ENCODE assay signal across 1 cellular context in genomic region chr16:2267913-2268666, GRCh38.
TF ChIP-seq lines count a peak whose summit lies in the region.

Gene RNPS1, minus strand, starts transcription at chr16:2268126. Its CDS starts 3,483 bp downstream, at chr16:2264643.

TF ChIP-seq in HepG2, 621 proteins besides CTCF, POLR2A, EP300 and RAD21 (continued from another document and continues in another):
- no peak; the same call in 1 of the 2 replicates for TF ChIP-seq TIGD3 (CRISPR knock-in tag; IDR thresholded peaks at IDR 0.05; ENCODE audit: borderline replicate concordance)
- TF ChIP-seq CBX2 (IDR thresholded peaks at IDR 0.05; ENCODE audit: low read depth, low read length), result no peak
- TF ChIP-seq CBX2 (CRISPR knock-in tag; IDR thresholded peaks at IDR 0.05; ENCODE audit: low read depth), result no peak
- peak; percentile 95 for TF ChIP-seq ATF7 (IDR thresholded peaks at IDR 0.05)
- peak; percentile 95 for TF ChIP-seq ATF7 (CRISPR knock-in tag; IDR thresholded peaks at IDR 0.05)
- no peak for TF ChIP-seq ZNF232 (CRISPR knock-in tag; IDR thresholded peaks at IDR 0.05; ENCODE audit: borderline replicate concordance)
- TF ChIP-seq ZNF816 (CRISPR knock-in tag; IDR thresholded peaks at IDR 0.05; ENCODE audit: borderline replicate concordance), result peak; percentile 71; the same call in 1 of the 2 replicates
- TF ChIP-seq GABPB1 (CRISPR knock-in tag; IDR thresholded peaks at IDR 0.05), result peak; percentile 94
- peak; percentile 70 for TF ChIP-seq ZNF333 (CRISPR knock-in tag; IDR thresholded peaks at IDR 0.05; ENCODE audit: borderline replicate concordance)
- TF ChIP-seq ZNF704 (CRISPR knock-in tag; IDR thresholded peaks at IDR 0.05; ENCODE audit: borderline replicate concordance), result peak; percentile 68; the same call in 1 of the 2 replicates
- peak; percentile 65; the same call in 1 of the 2 replicates for TF ChIP-seq ZNF788 (CRISPR knock-in tag; IDR thresholded peaks at IDR 0.05; ENCODE audit: borderline replicate concordance)
- TF ChIP-seq RXRB (CRISPR knock-in tag; IDR thresholded peaks at IDR 0.05; ENCODE audit: borderline replicate concordance), result peak; percentile 62; the same call in 1 of the 2 replicates
- TF ChIP-seq FOXJ3 (CRISPR knock-in tag; IDR thresholded peaks at IDR 0.05; ENCODE audit: borderline replicate concordance), result no peak
- no peak for TF ChIP-seq ZNF101 (CRISPR knock-in tag; IDR thresholded peaks at IDR 0.05; ENCODE audit: borderline replicate concordance, low read depth)
- TF ChIP-seq MAFG (CRISPR knock-in tag; IDR thresholded peaks at IDR 0.05), result no peak
- 0 out of 2 replicates have a peak, but pooled peaks have one; percentile 59 for TF ChIP-seq ZNF343 (CRISPR knock-in tag; IDR thresholded peaks at IDR 0.05)
- TF ChIP-seq ATM (IDR thresholded peaks at IDR 0.05; ENCODE audit: borderline replicate concordance), result no peak
- peak; percentile 29; the same call in 1 of the 2 replicates for TF ChIP-seq GZF1 (CRISPR knock-in tag; IDR thresholded peaks at IDR 0.05)
- TF ChIP-seq ZNF30 (CRISPR knock-in tag; IDR thresholded peaks at IDR 0.05), result peak; percentile 90
- TF ChIP-seq ZSCAN9 (CRISPR knock-in tag; IDR thresholded peaks at IDR 0.05; ENCODE audit: borderline replicate concordance), result peak; percentile 63
- TF ChIP-seq ZNF235 (CRISPR knock-in tag; IDR thresholded peaks at IDR 0.05; ENCODE audit: borderline replicate concordance), result 0 out of 2 replicates have a peak, but pooled peaks have one; percentile 70
- TF ChIP-seq HIC2 (CRISPR knock-in tag; IDR thresholded peaks at IDR 0.05; ENCODE audit: low read depth), result 0 out of 2 replicates have a peak, but pooled peaks have one; percentile 7
- TF ChIP-seq TBP (CRISPR knock-in tag; IDR thresholded peaks at IDR 0.05), result no peak
- no peak for TF ChIP-seq ZNF577 (CRISPR knock-in tag; IDR thresholded peaks at IDR 0.05; ENCODE audit: borderline replicate concordance, low read depth)
- 0 out of 2 replicates have a peak, but pooled peaks have one; percentile 28 for TF ChIP-seq ZMYM2 (CRISPR knock-in tag; IDR thresholded peaks at IDR 0.05)
- TF ChIP-seq HNF4A (CRISPR knock-in tag; IDR thresholded peaks at IDR 0.05), result peak; percentile 43; the same call in 1 of the 2 replicates
- TF ChIP-seq NR3C1 (CRISPR knock-in tag; IDR thresholded peaks at IDR 0.05), result no peak
- TF ChIP-seq KDM1A (CRISPR knock-in tag; IDR thresholded peaks at IDR 0.05), result no peak
- no peak; the same call in none of the 2 replicates for TF ChIP-seq ZNF691 (CRISPR knock-in tag; IDR thresholded peaks at IDR 0.05; ENCODE audit: borderline replicate concordance, low read depth)
- TF ChIP-seq ZNF850 (CRISPR knock-in tag; conservative IDR thresholded peaks at IDR 0.05), result no peak
- TF ChIP-seq ZNF609 (CRISPR knock-in tag; IDR thresholded peaks at IDR 0.05; ENCODE audit: borderline replicate concordance), result peak; percentile 60; the same call in 1 of the 2 replicates
- TF ChIP-seq KAT7 (CRISPR knock-in tag; IDR thresholded peaks at IDR 0.05; ENCODE audit: borderline replicate concordance), result no peak
- TF ChIP-seq HIVEP1 (CRISPR knock-in tag; IDR thresholded peaks at IDR 0.05), result peak; percentile 72
- TF ChIP-seq KMT2B (CRISPR knock-in tag; IDR thresholded peaks at IDR 0.05), result peak; percentile 83
- no peak for TF ChIP-seq ZNF180 (CRISPR knock-in tag; IDR thresholded peaks at IDR 0.05; ENCODE audit: borderline replicate concordance, low read depth)
- no peak for TF ChIP-seq SYNCRIP (IDR thresholded peaks at IDR 0.05; ENCODE audit: insufficient read depth, low read depth, low read length)
- TF ChIP-seq NFKB2 (CRISPR knock-in tag; IDR thresholded peaks at IDR 0.05; ENCODE audit: borderline replicate concordance), result peak; percentile 57
- TF ChIP-seq MED8 (CRISPR knock-in tag; IDR thresholded peaks at IDR 0.05; ENCODE audit: insufficient replicate concordance), result peak; percentile 94
- peak; percentile 95 for TF ChIP-seq TOPORS (CRISPR knock-in tag; IDR thresholded peaks at IDR 0.05)
- no peak for TF ChIP-seq ZNF432 (CRISPR knock-in tag; IDR thresholded peaks at IDR 0.05; ENCODE audit: borderline replicate concordance)
- no peak for TF ChIP-seq MIER2 (CRISPR knock-in tag; IDR thresholded peaks at IDR 0.05)
- TF ChIP-seq ZNF513 (CRISPR knock-in tag; conservative IDR thresholded peaks at IDR 0.05), result no peak; the same call in 1 of the 2 replicates
- TF ChIP-seq POLR2G (IDR thresholded peaks at IDR 0.05; ENCODE audit: low read depth, low read length), result peak; percentile 98
- TF ChIP-seq KDM4B (CRISPR knock-in tag; IDR thresholded peaks at IDR 0.05), result peak; percentile 15; the same call in 1 of the 2 replicates
- TF ChIP-seq E2F1 (CRISPR knock-in tag; IDR thresholded peaks at IDR 0.05), result peak; percentile 99
- 0 out of 2 replicates have a peak, but pooled peaks have one; percentile 58 for TF ChIP-seq ZNF766 (CRISPR knock-in tag; IDR thresholded peaks at IDR 0.05; ENCODE audit: borderline replicate concordance)
- no peak for TF ChIP-seq HDAC6 (IDR thresholded peaks at IDR 0.05; ENCODE audit: low read depth, low read length)
- TF ChIP-seq NFE2L1 (CRISPR knock-in tag; IDR thresholded peaks at IDR 0.05; ENCODE audit: borderline replicate concordance), result no peak
- TF ChIP-seq HOXA7 (CRISPR knock-in tag; IDR thresholded peaks at IDR 0.05), result no peak
- no peak for TF ChIP-seq ZFP36L1 (CRISPR knock-in tag; IDR thresholded peaks at IDR 0.05)
- peak; percentile 73; the same call in 1 of the 2 replicates for TF ChIP-seq ZNF383 (CRISPR knock-in tag; IDR thresholded peaks at IDR 0.05; ENCODE audit: borderline replicate concordance)
- no peak for TF ChIP-seq KDM3A (CRISPR knock-in tag; IDR thresholded peaks at IDR 0.05; ENCODE audit: low read depth)
- no peak for TF ChIP-seq FOXA1 (IDR thresholded peaks at IDR 0.05)
- no peak for TF ChIP-seq FOXA1 (CRISPR knock-in tag; IDR thresholded peaks at IDR 0.05)
- TF ChIP-seq SIN3A (IDR thresholded peaks at IDR 0.05; ENCODE audit: borderline replicate concordance, low read depth, low read length), result 0 out of 2 replicates have a peak, but pooled peaks have one; percentile 79
- TF ChIP-seq RELA (CRISPR knock-in tag; IDR thresholded peaks at IDR 0.05), result 0 out of 2 replicates have a peak, but pooled peaks have one; percentile 32
- TF ChIP-seq POGZ (CRISPR knock-in tag; IDR thresholded peaks at IDR 0.05), result peak; percentile 87
- TF ChIP-seq ZNF572 (CRISPR knock-in tag; IDR thresholded peaks at IDR 0.05), result no peak
- peak; percentile 100 for TF ChIP-seq CREB1 (IDR thresholded peaks at IDR 0.05)
- peak; percentile 100 for TF ChIP-seq CREB1 (CRISPR knock-in tag; IDR thresholded peaks at IDR 0.05)
- no peak for TF ChIP-seq NR2F6 (IDR thresholded peaks at IDR 0.05)
- peak; percentile 47; the same call in 1 of the 2 replicates for TF ChIP-seq NR2F6 (CRISPR knock-in tag; IDR thresholded peaks at IDR 0.05)
- TF ChIP-seq ZNF468 (CRISPR knock-in tag; IDR thresholded peaks at IDR 0.05), result no peak
- TF ChIP-seq NRL (CRISPR knock-in tag; IDR thresholded peaks at IDR 0.05; ENCODE audit: borderline replicate concordance), result peak; percentile 85; the same call in 1 of the 2 replicates
- peak; percentile 30; the same call in 1 of the 2 replicates for TF ChIP-seq ZMYM3 (CRISPR knock-in tag; IDR thresholded peaks at IDR 0.05)
- peak; percentile 89; the same call in 1 of the 2 replicates for TF ChIP-seq ZNF547 (CRISPR knock-in tag; IDR thresholded peaks at IDR 0.05)
